ENCODE assay signal across 33 cellular contexts in genomic region chr6:112400282-112400681, GRCh38. TPM values are rescaled to one million over a fixed set of nuclear protein-coding genes. Genes with fewer than 3 reads are reported as not detected.
"Had no signal": no experiment of that assay in that cellular context is flagged by ENCODE, and none has a peak within 500 bp of the region (broad histone marks: within the 10 kb centered on the region; RNA-seq: fewer than 3 reads in every experiment).

No MANE protein-coding gene starts in this region.

- ATAC-seq: effector memory CD8-positive, alpha-beta T cell; esophagus mucosa; gastrocnemius medialis; heart right ventricle; left cardiac atrium; left lung; left ventricle myocardium superior; lower lobe of right lung; mucosa of descending colon had no signal

- H3K27ac ChIP-seq: colonic mucosa, epithelial cell of prostate, esophagus squamous epithelium, gastrocnemius medialis, heart right ventricle, left lung, lower lobe of right lung had no signal

- H3K4me3 ChIP-seq: colonic mucosa, esophagus squamous epithelium, gastrocnemius medialis, heart right ventricle, left lung, lower lobe of right lung, mucosa of descending colon had no signal

- H3K27me3 ChIP-seq: colonic mucosa, gastrocnemius medialis, heart right ventricle, left lung had no signal

- H3K4me1 ChIP-seq: colonic mucosa, esophagus squamous epithelium, gastrocnemius medialis, heart right ventricle, left lung, lower lobe of right lung had no signal

- H3K36me3 ChIP-seq: colonic mucosa, esophagus squamous epithelium, gastrocnemius medialis, heart right ventricle, left lung, lower lobe of right lung had no signal

- H3K9me3 ChIP-seq: colonic mucosa, gastrocnemius medialis, lower lobe of right lung, mucosa of descending colon had no signal

- DNase-seq: colonic mucosa; cortex of kidney; effector CD8-positive, alpha-beta T cell; effector memory CD8-positive, alpha-beta T cell; endodermal cell; erythroblast; esophagus squamous epithelium; foreskin fibroblast; foreskin melanocyte; gastrocnemius medialis; glutamatergic neuron; head of caudate nucleus; heart right ventricle; hippocampal formation; left cardiac atrium; left lung; left ventricle myocardium superior; lower lobe of right lung; mesenchymal stem cell; mucosa of descending colon had no signal

- FAIRE-seq: endometrium, islet of Langerhans, keratinocyte had no signal

RNA-seq across cellular contexts. Expression of gene RFPL4B, which starts 53.2 kb away (rescaled TPM):
- total RNA-seq: colonic mucosa, dermis microvascular lymphatic vessel endothelial cell, endodermal cell, esophagus mucosa, esophagus squamous epithelium, gastrocnemius medialis, glomerular endothelial cell, kidney epithelial cell, left cardiac atrium, left lung, left ventricle myocardium superior, lower leg skin, lower lobe of right lung, lung microvascular endothelial cell, mesenteric fat pad, mesothelial cell of epicardium, mucosa of descending colon, myocyte had no signal
- polyA plus RNA-seq: heart right ventricle, keratinocyte had no signal
